ENCODE assay signal across 8 cellular contexts in the genomic region with DNA sequence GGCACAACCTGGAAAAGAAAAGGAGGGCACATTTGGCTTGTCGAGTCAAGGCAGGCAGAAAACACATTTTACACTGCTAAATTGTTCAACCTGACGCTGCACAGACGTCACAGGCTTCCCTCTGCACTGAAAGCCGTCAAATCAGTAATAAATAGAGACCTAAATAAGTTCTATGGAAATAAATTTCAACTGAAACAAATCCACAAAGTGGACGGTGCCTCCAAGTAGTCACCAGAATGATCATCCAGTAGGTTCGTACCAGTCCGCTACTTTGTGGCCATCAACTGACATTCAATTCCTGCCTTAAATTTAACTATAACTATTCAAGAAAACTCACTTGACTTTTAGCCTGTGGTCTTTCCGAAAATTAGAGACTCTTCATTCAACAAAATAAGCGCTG. TPM values are rescaled to one million over a fixed set of nuclear protein-coding genes. Genes with fewer than 3 reads are reported as not detected.
DNase-seq lines count a peak whose midpoint lies in the region; ATAC-seq and TF ChIP-seq lines count a peak whose summit lies in the region.
"Had no signal": no experiment of that assay in that cellular context is flagged by ENCODE, and none has a peak within 500 bp of the region (broad histone marks: within the 10 kb centered on the region; RNA-seq: fewer than 3 reads in every experiment).

No MANE protein-coding gene starts in this region.

- H3K27ac Mint-ChIP-seq in activated T-helper 2 cell treated with anti-CD3 and anti-CD28 coated beads, Interferon-gamma antibody, Interleukin-2, Interleukin-4, amounts not matched to agents 10 μg/mL and 5 μg/mL and 100 μg/mL, durations not matched to agents 14 hours and 24 hours and 36 hours: no peak overlapping the region
- peak overlapping the region; percentile 34 to 88 (median 83) for H3K27ac Mint-ChIP-seq in immature natural killer cell
- H3K27ac Mint-ChIP-seq in stimulated activated naive CD8-positive, alpha-beta T cell treated with anti-CD3 and anti-CD28 coated beads, Interleukin-15, amount 100 ng/mL, for 72 hours: peak overlapping the region; percentile 58 to 85

- peaks cover 13% of the 10 kb centered on the region for H3K4me1 Mint-ChIP-seq in activated T-helper 2 cell treated with anti-CD3 and anti-CD28 coated beads, Interferon-gamma antibody, Interleukin-2, Interleukin-4, amounts not matched to agents 10 μg/mL and 5 μg/mL and 100 μg/mL, durations not matched to agents 14 hours and 24 hours and 36 hours (ENCODE audit: low read depth)
- peaks cover 21 to 27% of the 10 kb centered on the region in 2 donors for H3K4me1 Mint-ChIP-seq in immature natural killer cell
- peaks cover 12% of the 10 kb centered on the region for H3K4me1 Mint-ChIP-seq in stimulated activated naive CD8-positive, alpha-beta T cell treated with anti-CD3 and anti-CD28 coated beads, Interleukin-15, amount 100 ng/mL, for 72 hours

- no peak for TF ChIP-seq CTCF in HFF-Myc (IDR thresholded peaks at IDR 0.05; ENCODE audit: low read depth, low read length, missing control alignments)

- DNase-seq in HFF-Myc (ENCODE audit: extremely low read depth, low read depth) (no peak), immature natural killer cell (no peak), HuH-7.5 (ENCODE audit: low spot score) (no peak)
- no peak for DNase-seq in activated T-helper 2 cell treated with anti-CD3 and anti-CD28 coated beads, Interferon-gamma antibody, Interleukin-2, Interleukin-4, amounts not matched to agents 10 μg/mL and 5 μg/mL and 100 μg/mL, durations not matched to agents 14 hours and 24 hours and 36 hours (ENCODE audit: low spot score)
- no peak for DNase-seq in stimulated activated naive CD8-positive, alpha-beta T cell treated with anti-CD3 and anti-CD28 coated beads, Interleukin-15, amount 100 ng/mL, for 72 hours
- DNase-seq: GOT3 had no signal

- no peaks in the 10 kb centered on the region for H3K9me3 Mint-ChIP-seq in activated T-helper 2 cell treated with anti-CD3 and anti-CD28 coated beads, Interferon-gamma antibody, Interleukin-2, Interleukin-4, amounts not matched to agents 10 μg/mL and 5 μg/mL and 100 μg/mL, durations not matched to agents 14 hours and 24 hours and 36 hours
- H3K9me3 Mint-ChIP-seq in immature natural killer cell: no peaks in the 10 kb centered on the region
- peaks cover 0 to 5% of the 10 kb centered on the region in 2 donors for H3K9me3 Mint-ChIP-seq in stimulated activated naive CD8-positive, alpha-beta T cell treated with anti-CD3 and anti-CD28 coated beads, Interleukin-15, amount 100 ng/mL, for 72 hours

- peaks cover 3% of the 10 kb centered on the region for H3K36me3 Mint-ChIP-seq in activated T-helper 2 cell treated with anti-CD3 and anti-CD28 coated beads, Interferon-gamma antibody, Interleukin-2, Interleukin-4, amounts not matched to agents 10 μg/mL and 5 μg/mL and 100 μg/mL, durations not matched to agents 14 hours and 24 hours and 36 hours (ENCODE audit: low read depth)
- peaks cover 5 to 11% (median 8%) of the 10 kb centered on the region in 3 donors for H3K36me3 Mint-ChIP-seq in immature natural killer cell

- ATAC-seq in stimulated activated naive CD8-positive, alpha-beta T cell treated with anti-CD3 and anti-CD28 coated beads, Interleukin-15, amount 100 ng/mL, for 72 hours: no peak
- ATAC-seq in GM21367 (IDR thresholded peaks at IDR 0.05; ENCODE audit: unreplicated experiment) (no peak), HG03432 (IDR thresholded peaks at IDR 0.05; ENCODE audit: unreplicated experiment) (no peak)

- H3K4me3 Mint-ChIP-seq in activated T-helper 2 cell treated with anti-CD3 and anti-CD28 coated beads, Interferon-gamma antibody, Interleukin-2, Interleukin-4, amounts not matched to agents 10 μg/mL and 5 μg/mL and 100 μg/mL, durations not matched to agents 14 hours and 24 hours and 36 hours (ENCODE audit: low read depth): peak overlapping the region; percentile 77
- peak overlapping the region; percentile 85 to 95 (median 88) for H3K4me3 Mint-ChIP-seq in immature natural killer cell
- H3K4me3 Mint-ChIP-seq in stimulated activated naive CD8-positive, alpha-beta T cell treated with anti-CD3 and anti-CD28 coated beads, Interleukin-15, amount 100 ng/mL, for 72 hours: peak overlapping the region; percentile 88 to 94

- H3K4me3 ChIP-seq in HFF-Myc (replicated peaks; ENCODE audit: low read depth, low read length): peak overlapping the region; percentile 55

- peaks cover 8% of the 10 kb centered on the region for H3K27me3 Mint-ChIP-seq in activated T-helper 2 cell treated with anti-CD3 and anti-CD28 coated beads, Interferon-gamma antibody, Interleukin-2, Interleukin-4, amounts not matched to agents 10 μg/mL and 5 μg/mL and 100 μg/mL, durations not matched to agents 14 hours and 24 hours and 36 hours (ENCODE audit: low read depth)
- peaks cover 2 to 6% (median 3%) of the 10 kb centered on the region in 3 donors for H3K27me3 Mint-ChIP-seq in immature natural killer cell (ENCODE audit: low read depth in 3 of 3)
- H3K27me3 Mint-ChIP-seq in stimulated activated naive CD8-positive, alpha-beta T cell treated with anti-CD3 and anti-CD28 coated beads, Interleukin-15, amount 100 ng/mL, for 72 hours: no peaks in the 10 kb centered on the region

- intact Hi-C loops in activated T-helper 2 cell treated with anti-CD3 and anti-CD28 coated beads, Interferon-gamma antibody, Interleukin-2, Interleukin-4, amounts not matched to agents 10 μg/mL and 5 μg/mL and 100 μg/mL, durations not matched to agents 14 hours and 24 hours and 36 hours (cut with micrococcal nuclease): no loop called here

RNA-seq across cellular contexts. Expression of a gene that starts 49.0 kb away (rescaled TPM):
- not detected in 2 replicates for total RNA-seq in activated T-helper 2 cell treated with anti-CD3 and anti-CD28 coated beads, Interferon-gamma antibody, Interleukin-2, Interleukin-4, amounts not matched to agents 10 μg/mL and 5 μg/mL and 100 μg/mL, durations not matched to agents 14 hours and 24 hours and 36 hours
- polyA plus RNA-seq in immature natural killer cell: not detected

RNA-seq across cellular contexts. Expression of a gene that starts 54.3 kb away (rescaled TPM):
- total RNA-seq in activated T-helper 2 cell treated with anti-CD3 and anti-CD28 coated beads, Interferon-gamma antibody, Interleukin-2, Interleukin-4, amounts not matched to agents 10 μg/mL and 5 μg/mL and 100 μg/mL, durations not matched to agents 14 hours and 24 hours and 36 hours: 235 and 251 TPM in 2 replicates
- 100 to 1,000 TPM; 142 to 264 (median 186) TPM for polyA plus RNA-seq in immature natural killer cell
